ENCODE assay signal across 7 cellular contexts in genomic region chrX:19886375-19886774, GRCh38. TPM values are rescaled to one million over a fixed set of nuclear protein-coding genes. Genes with fewer than 3 reads are reported as not detected.
A peak's percentile ranks its signal among the peaks of the same experiment; 100 is the strongest.
DNase-seq lines count a peak whose midpoint lies in the region; ATAC-seq, FAIRE-seq and TF ChIP-seq lines count a peak whose summit lies in the region.

No MANE protein-coding gene starts in this region.

- no peak for ATAC-seq in activated B cell treated with CpG ODN at 0.5 μM for 24 hours (ENCODE audit: low read depth)
- ATAC-seq in HG03571 (IDR thresholded peaks at IDR 0.05; ENCODE audit: unreplicated experiment): no peak

- H3K4me3 Mint-ChIP-seq in HFFc6: peak overlapping the region; percentile 88
- H3K4me3 Mint-ChIP-seq in activated B cell treated with CpG ODN at 0.5 μM for 24 hours: peak overlapping the region; percentile 83

- peaks cover 56% of the 10 kb centered on the region for H3K4me1 Mint-ChIP-seq in HFFc6 (ENCODE audit: low read depth)
- peaks cover 54% of the 10 kb centered on the region for H3K4me1 Mint-ChIP-seq in activated B cell treated with CpG ODN at 0.5 μM for 24 hours

- intact Hi-C loops in activated B cell treated with CpG ODN at 0.5 μM for 24 hours (cut with micrococcal nuclease) (loop anchor here (1.0 to 2.0 kb wide), 2 partner anchors 11 to 46 kb away; no protein-coding TSS in a partner anchor), spleen (cut with DNase I; ENCODE audit: low total_unique reads) (loop anchor here (5.0 kb wide), 2 partner anchors 149 to 294 kb away; no protein-coding TSS in a partner anchor)

- H3K9me3 Mint-ChIP-seq in HFFc6: no peaks in the 10 kb centered on the region
- H3K9me3 Mint-ChIP-seq in activated B cell treated with CpG ODN at 0.5 μM for 24 hours: no peaks in the 10 kb centered on the region

- no peak for FAIRE-seq in RCC 7860 (lab: Jason Lieb, UNC)

- peaks cover 0 to 4% (median 0%) of the 10 kb centered on the region in 7 donors for H3K27me3 ChIP-seq in spleen (replicated peaks in 1 of 7)

- POLR2A ChIA-PET in activated B cell treated with CpG ODN at 0.5 μM for 24 hours (lab: Charles Lee): interaction anchor here (0.6 to 2.8 kb wide), 8 partner anchors 11 to 141 kb away, joined by 3 to 9 read pairs (median 4); no protein-coding TSS in a partner anchor

- H3K9me3 ChIP-seq in spleen: no peaks in the 10 kb centered on the region

- H3K4me1 ChIP-seq in spleen: peaks cover 0 to 59% (median 35%) of the 10 kb centered on the region in 6 donors

- peak overlapping the region in 7 of 8 donors; percentile 85 to 96 (median 88) for H3K27ac ChIP-seq in spleen

- no peaks in the 10 kb centered on the region for H3K36me3 ChIP-seq in spleen

- DNase-seq in HFFc6 (no peak), activated B cell treated with CpG ODN at 0.5 μM for 24 hours (no peak), spleen (no peak), RCC 7860 (ENCODE audit: low spot score) (no peak), pons (ENCODE audit: low spot score) (no peak)

- no peak for TF ChIP-seq POLR2A in spleen (IDR thresholded peaks at IDR 0.05)

- TF ChIP-seq CTCF in HFFc6 (IDR thresholded peaks at IDR 0.05) (no peak), activated B cell treated with CpG ODN at 0.5 μM for 24 hours (IDR thresholded peaks at IDR 0.05) (no peak), spleen (IDR thresholded peaks at IDR 0.05 in 8 of 11, conservative IDR thresholded peaks at IDR 0.05 in 3 of 11) (no peak)

- H3K27me3 Mint-ChIP-seq in HFFc6 (ENCODE audit: insufficient read depth) (no peaks in the 10 kb centered on the region; the same call in 1 of the 2 replicates), activated B cell treated with CpG ODN at 0.5 μM for 24 hours (no peaks in the 10 kb centered on the region)

- CTCF ChIA-PET in activated B cell treated with CpG ODN at 0.5 μM for 24 hours (lab: Charles Lee): interaction anchor here (0.8 kb wide), 2 partner anchors 30 to 141 kb away, joined by 3 to 4 read pairs; no protein-coding TSS in a partner anchor

- no peaks in the 10 kb centered on the region for H3K36me3 Mint-ChIP-seq in HFFc6 (ENCODE audit: low read depth)
- H3K36me3 Mint-ChIP-seq in activated B cell treated with CpG ODN at 0.5 μM for 24 hours (ENCODE audit: low read depth): peaks cover 8% of the 10 kb centered on the region

- H3K27ac Mint-ChIP-seq in HFFc6: peak overlapping the region; percentile 29; the same call in 1 of the 2 replicates
- peak overlapping the region; percentile 71 for H3K27ac Mint-ChIP-seq in activated B cell treated with CpG ODN at 0.5 μM for 24 hours

- peak overlapping the region; percentile 20 for H3K4me3 ChIP-seq in iPS-11a (ENCODE audit: low read depth, low read length)
- H3K4me3 ChIP-seq in spleen: peak overlapping the region; percentile 42 to 83 (median 58)

- WGBS in spleen, 5 donors: 0 to 38% (median 4%) methylated on average over 3 to 12 of the region's 12 CpGs

RNA-seq across cellular contexts. Expression of gene SH3KBP1, which starts 1.0 kb away (rescaled TPM):
- total RNA-seq in HFFc6 (2021; fragmentation: NEBNext Ultra II Directional; extraction: Animal tissue kit (Norgen Biotek cat#: 25700)): 10 to 100 TPM; 46.5 to 64.9 (median 61.0) TPM
- total RNA-seq in activated B cell treated with CpG ODN at 0.5 μM for 24 hours (86.3 and 101 TPM in 2 replicates), spleen (10 to 100 TPM; 39.2 to 74.6 (median 56.4) TPM)
- polyA plus RNA-seq in spleen: 10 to 100 TPM; 26.3 to 30.0 (median 28.0) TPM
